ENCODE assay signal across 8 cellular contexts in genomic region chr15:91022075-91022831, GRCh38. TPM values are rescaled to one million over a fixed set of nuclear protein-coding genes. Genes with fewer than 3 reads are reported as not detected.
DNase-seq lines count a peak whose midpoint lies in the region; ATAC-seq, FAIRE-seq and TF ChIP-seq lines count a peak whose summit lies in the region.

Gene VPS33B, minus strand, starts transcription at chr15:91022594. Its CDS starts 345 bp downstream, at chr15:91022249.

- H3K4me3 ChIP-seq in ACC112 (ENCODE audit: low read depth, low read length) (peak within 1 kb of the TSS; percentile 94), kidney (ENCODE audit: low read length in 2 of 2) (peak within 1 kb of the TSS; percentile 91 to 93)

- peak; percentile 75 for ATAC-seq in GM18909 (IDR thresholded peaks at IDR 0.05; ENCODE audit: poor library complexity, unreplicated experiment)
- ATAC-seq in HG03280 (IDR thresholded peaks at IDR 0.05; ENCODE audit: unreplicated experiment), result peak; percentile 52
- ATAC-seq in activated CD4-positive, CD25-positive, alpha-beta regulatory T cell treated with anti-CD3 and anti-CD28 coated beads, Interleukin-2, amount 50 U/mL, for 24 hours, result peak; percentile 76 to 82

- H3K27ac ChIP-seq in ACC112 (ENCODE audit: low read depth, low read length) (peak within 1 kb of the TSS; percentile 13; the same call in 1 of the 2 replicates), kidney (ENCODE audit: low read depth in 2 of 2, low read length in 2 of 2) (no peak within 1 kb of the TSS)

- no peak for TF ChIP-seq CTCF in kidney (IDR thresholded peaks at IDR 0.05; ENCODE audit: borderline replicate concordance, extremely low read depth, insufficient read depth)

- peaks cover 12% of the 10 kb centered on the region for H3K4me1 ChIP-seq in ACC112 (ENCODE audit: control insufficient read depth, insufficient read depth, low read length, unreplicated experiment)
- peaks cover 0 to 6% of the 10 kb centered on the region in 2 donors for H3K4me1 ChIP-seq in kidney (ENCODE audit: control insufficient read depth in 1 of 2, insufficient read depth in 1 of 2, low read depth in 1 of 2, low read length in 2 of 2)

- H3K9ac ChIP-seq in kidney (ENCODE audit: low read length in 2 of 2), result peak within 1 kb of the TSS; percentile 80 to 97

- H3K36me3 ChIP-seq in ACC112 (ENCODE audit: insufficient read depth, low read length) (no peaks in the 10 kb centered on the region), kidney (ENCODE audit: control insufficient read depth in 1 of 2, insufficient read depth in 2 of 2, low read length in 2 of 2) (peaks cover 0 to 3% of the 10 kb centered on the region in 2 donors)

- DNase-seq in NCI-H345 treated with DMSO at 0.1 percent for 48 hours (lab: John Stamatoyannopoulos, UW; ENCODE audit: unreplicated experiment) (peak; percentile 65), cerebellar cortex (ENCODE audit: low spot score) (peak; percentile 92), kidney (peak; percentile 89)
- DNase-seq in stimulated activated CD4-positive, alpha-beta T cell treated with anti-CD3 and anti-CD28 coated beads, Interleukin-15, amount 100 ng/mL, for 1 hour (ENCODE audit: low read depth in 1 of 2, low spot score in 1 of 2), result peak; percentile 47 to 56

- H3K27me3 ChIP-seq in ACC112 (ENCODE audit: insufficient read depth, low read length), result no peaks in the 10 kb centered on the region

- peaks cover 38% of the 10 kb centered on the region for H3K79me2 ChIP-seq in ACC112 (ENCODE audit: control insufficient read depth, insufficient read depth, low read length, unreplicated experiment)

- intact Hi-C loops in kidney (cut with DNase I), result no loop called here

- FAIRE-seq in kidney (lab: Jason Lieb, UNC), result no peak

- H2AFZ ChIP-seq in ACC112 (ENCODE audit: low read length, unreplicated experiment), result peak within 1 kb of the TSS; percentile 94

- no peaks in the 10 kb centered on the region for H3K9me3 ChIP-seq in kidney (ENCODE audit: control insufficient read depth in 1 of 2, low read length in 2 of 2)

RNA-seq across cellular contexts. Expression of gene VPS33B, which starts in this region (rescaled TPM):
- total RNA-seq in kidney, result 15.5 TPM
- 18.5 TPM for polyA plus RNA-seq in kidney (ENCODE audit: insufficient read depth, low read depth, low replicate concordance)
